In genomic region chr7:92835140-92835850, GRCh38 we compare ENCODE assay signal across 8 cellular contexts. TPM values are rescaled to one million over a fixed set of nuclear protein-coding genes. Genes with fewer than 3 reads are reported as not detected.
DNase-seq lines count a peak whose midpoint lies in the region; ATAC-seq, FAIRE-seq and TF ChIP-seq lines count a peak whose summit lies in the region.

No MANE protein-coding gene starts in this region.

- H3K27me3 ChIP-seq in ectodermal cell (ENCODE audit: control insufficient read depth, insufficient read depth, low read length, poor library complexity, severe bottlenecking) (peaks cover 76% of the 10 kb centered on the region), lower lobe of right lung (ENCODE audit: low read depth) (no peaks in the 10 kb centered on the region)

- no peaks in the 10 kb centered on the region for H3K9me3 ChIP-seq in ectodermal cell (ENCODE audit: control insufficient read depth, low read length)
- no peaks in the 10 kb centered on the region for H3K9me3 ChIP-seq in lower lobe of right lung

- intact Hi-C loops in lower lobe of right lung (cut with DNase I): loop anchor here (10.0 kb wide), 1 partner anchor 140 kb away; no protein-coding TSS in a partner anchor

- H3K4me3 ChIP-seq in ectodermal cell (ENCODE audit: insufficient read depth, low read depth, low read length) (peak overlapping the region; percentile 74), lower lobe of right lung (peak overlapping the region; percentile 83)

- H3K27ac ChIP-seq in ectodermal cell (ENCODE audit: insufficient read depth, low read depth, low read length, poor library complexity, severe bottlenecking) (peak overlapping the region; percentile 60), lower lobe of right lung (peak overlapping the region; percentile 84)

- H3K4me1 ChIP-seq in ectodermal cell (ENCODE audit: control insufficient read depth, insufficient read depth, low read length) (peaks cover 9% of the 10 kb centered on the region), lower lobe of right lung (peaks cover 22% of the 10 kb centered on the region)

- no peak for TF ChIP-seq CTCF in lower lobe of right lung (IDR thresholded peaks at IDR 0.05)

- WGBS in ectodermal cell, 2 experiments: 0% methylated on average over 46 to 49 of the region's 52 CpGs

- H3K36me3 ChIP-seq in ectodermal cell (ENCODE audit: control insufficient read depth, insufficient read depth, low read length) (no peaks in the 10 kb centered on the region), lower lobe of right lung (no peaks in the 10 kb centered on the region)

- no peak for TF ChIP-seq POLR2A in GM12892 (IDR thresholded peaks at IDR 0.05; ENCODE audit: low read depth, low read length)

- ATAC-seq in lower lobe of right lung (peak; percentile 37 to 47), GM18498 (IDR thresholded peaks at IDR 0.05; ENCODE audit: unreplicated experiment) (no peak), HG02571 (IDR thresholded peaks at IDR 0.05; ENCODE audit: unreplicated experiment) (no peak)

- DNase-seq in GM12892 (ENCODE audit: insufficient read length) (peak; percentile 39), NCI-H2171 (lab: John Stamatoyannopoulos, UW) (peak; percentile 17), lower lobe of right lung (peak; percentile 75)
- DNase-seq in activated CD4-positive, alpha-beta T cell treated with anti-CD3 and anti-CD28 coated beads, Interleukin-2, amount 50 U/mL, for 1 hour: peak; percentile 30
- DNase-seq in stimulated activated CD4-positive, alpha-beta T cell treated with anti-CD3 and anti-CD28 coated beads, TNF-alpha, amount 100 ng/mL, for 4 hours (ENCODE audit: low read depth in 3 of 3): peak; percentile 15 to 35 (median 29)

- peak; percentile 73 for FAIRE-seq in GM12892 (lab: Jason Lieb, UNC)

RNA-seq across cellular contexts. Expression of gene CDK6, which starts 1.1 kb away (rescaled TPM):
- 19.7 TPM for polyA plus RNA-seq in GM12892 (2012; ENCODE audit: missing spikeins)
- polyA plus RNA-seq in ectodermal cell (2013, experiment 1 of 4): 8.4 TPM
- polyA plus RNA-seq in ectodermal cell (2013, experiment 2 of 4): 8.1 TPM
- 5.0 TPM for polyA plus RNA-seq in ectodermal cell (2013, experiment 3 of 4)
- polyA plus RNA-seq in ectodermal cell (2013, experiment 4 of 4): 6.0 TPM
- total RNA-seq in lower lobe of right lung: 21.7 TPM

Comparison
In these comparisons a context has a peak if more than half of its experiments do, and no peak if none do; other contexts are left out.
1. DNase-seq: peak in every context shown above with its lines; median percentile 75 in lower lobe of right lung; 39 in GM12892; 30 in activated CD4-positive, alpha-beta T cell treated with anti-CD3 and anti-CD28 coated beads, Interleukin-2, amount 50 U/mL, for 1 hour; 29 in stimulated activated CD4-positive, alpha-beta T cell treated with anti-CD3 and anti-CD28 coated beads, TNF-alpha, amount 100 ng/mL, for 4 hours; 17 in NCI-H2171.
2. ATAC-seq: peak in lower lobe of right lung (2 of 2); none in GM18498 (single experiment) and HG02571 (single experiment).